Comparison of ENCODE assay signal across 1 cellular context in genomic region chr18:50880108-50880465, GRCh38.
TF ChIP-seq lines count a peak whose summit lies in the region.

No MANE protein-coding gene starts in this region.

TF ChIP-seq in WTC11, 78 proteins besides CTCF, POLR2A, EP300 and RAD21 (continued from another document):
- TF ChIP-seq, protein P1, sequence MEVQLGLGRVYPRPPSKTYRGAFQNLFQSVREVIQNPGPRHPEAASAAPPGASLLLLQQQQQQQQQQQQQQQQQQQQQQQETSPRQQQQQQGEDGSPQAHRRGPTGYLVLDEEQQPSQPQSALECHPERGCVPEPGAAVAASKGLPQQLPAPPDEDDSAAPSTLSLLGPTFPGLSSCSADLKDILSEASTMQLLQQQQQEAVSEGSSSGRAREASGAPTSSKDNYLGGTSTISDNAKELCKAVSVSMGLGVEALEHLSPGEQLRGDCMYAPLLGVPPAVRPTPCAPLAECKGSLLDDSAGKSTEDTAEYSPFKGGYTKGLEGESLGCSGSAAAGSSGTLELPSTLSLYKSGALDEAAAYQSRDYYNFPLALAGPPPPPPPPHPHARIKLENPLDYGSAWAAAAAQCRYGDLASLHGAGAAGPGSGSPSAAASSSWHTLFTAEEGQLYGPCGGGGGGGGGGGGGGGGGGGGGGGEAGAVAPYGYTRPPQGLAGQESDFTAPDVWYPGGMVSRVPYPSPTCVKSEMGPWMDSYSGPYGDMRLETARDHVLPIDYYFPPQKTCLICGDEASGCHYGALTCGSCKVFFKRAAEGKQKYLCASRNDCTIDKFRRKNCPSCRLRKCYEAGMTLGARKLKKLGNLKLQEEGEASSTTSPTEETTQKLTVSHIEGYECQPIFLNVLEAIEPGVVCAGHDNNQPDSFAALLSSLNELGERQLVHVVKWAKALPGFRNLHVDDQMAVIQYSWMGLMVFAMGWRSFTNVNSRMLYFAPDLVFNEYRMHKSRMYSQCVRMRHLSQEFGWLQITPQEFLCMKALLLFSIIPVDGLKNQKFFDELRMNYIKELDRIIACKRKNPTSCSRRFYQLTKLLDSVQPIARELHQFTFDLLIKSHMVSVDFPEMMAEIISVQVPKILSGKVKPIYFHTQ (CRISPR knock-in tag; IDR thresholded peaks at IDR 0.05): no peak
- no peak for TF ChIP-seq ZBTB21 (CRISPR knock-in tag; IDR thresholded peaks at IDR 0.05; ENCODE audit: borderline replicate concordance)
- TF ChIP-seq, protein P2, sequence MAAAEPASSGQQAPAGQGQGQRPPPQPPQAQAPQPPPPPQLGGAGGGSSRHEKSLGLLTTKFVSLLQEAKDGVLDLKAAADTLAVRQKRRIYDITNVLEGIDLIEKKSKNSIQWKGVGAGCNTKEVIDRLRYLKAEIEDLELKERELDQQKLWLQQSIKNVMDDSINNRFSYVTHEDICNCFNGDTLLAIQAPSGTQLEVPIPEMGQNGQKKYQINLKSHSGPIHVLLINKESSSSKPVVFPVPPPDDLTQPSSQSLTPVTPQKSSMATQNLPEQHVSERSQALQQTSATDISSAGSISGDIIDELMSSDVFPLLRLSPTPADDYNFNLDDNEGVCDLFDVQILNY (CRISPR knock-in tag; IDR thresholded peaks at IDR 0.05): no peak
- no peak for TF ChIP-seq ZNF121 (CRISPR knock-in tag; IDR thresholded peaks at IDR 0.05)
- TF ChIP-seq ERG (CRISPR knock-in tag; IDR thresholded peaks at IDR 0.05): no peak
- no peak for TF ChIP-seq NR1H2 (CRISPR knock-in tag; IDR thresholded peaks at IDR 0.05)
